In genomic region chr7:71601840-71602239, GRCh38 we compare ENCODE assay signal across 23 cellular contexts.
DNase-seq lines count a peak whose midpoint lies in the region; ATAC-seq and TF ChIP-seq lines count a peak whose summit lies in the region.
"Had no signal": no experiment of that assay in that cellular context is flagged by ENCODE, and none has a peak within 500 bp of the region (broad histone marks: within the 10 kb centered on the region; RNA-seq: fewer than 3 reads in every experiment).

No MANE protein-coding gene starts in this region.

- peaks cover 9% of the 10 kb centered on the region; the same call in 1 of the 2 replicates for H3K9me2 ChIP-seq in GM23338 (ENCODE audit: insufficient read depth)

- no peak overlapping the region for H2AK5ac ChIP-seq in neuronal stem cell (ENCODE audit: low read depth, low read length)

- H4K91ac ChIP-seq in neuronal stem cell (ENCODE audit: low read depth, low read length, poor library complexity), result no peak overlapping the region

- H2BK12ac ChIP-seq in neuronal stem cell (ENCODE audit: low read length), result no peak overlapping the region

- H3K4me3 ChIP-seq in GM23338, result no peak overlapping the region
- H3K4me3 ChIP-seq in ectodermal cell (ENCODE audit: insufficient read depth, low read depth, low read length), result no peak overlapping the region
- no peak overlapping the region for H3K4me3 ChIP-seq in neuronal stem cell (ENCODE audit: low read length in 2 of 2)
- H3K4me3 ChIP-seq: BLaER1 treated with 17β-estradiol and CSF1 and Interleukin-3, amounts not matched to agents 10 nM and 100 nM; SJSA1 had no signal

- H2BK5ac ChIP-seq in neuronal stem cell (ENCODE audit: low read length), result no peak overlapping the region

- H3K4me1 ChIP-seq in GM23338 (ENCODE audit: insufficient read depth) (no peaks in the 10 kb centered on the region), ectodermal cell (ENCODE audit: control insufficient read depth, insufficient read depth, low read length) (no peaks in the 10 kb centered on the region), neuronal stem cell (ENCODE audit: control insufficient read depth in 2 of 2, insufficient read depth in 1 of 2, low read depth in 1 of 2, low read length in 2 of 2) (peaks cover 0 to 12% of the 10 kb centered on the region in 2 donors)
- H3K4me1 ChIP-seq: BLaER1 treated with 17β-estradiol and CSF1 and Interleukin-3, amounts not matched to agents 10 nM and 100 nM; SJSA1 had no signal

- H4K8ac ChIP-seq in neuronal stem cell (ENCODE audit: low read depth, low read length), result no peak overlapping the region

- H3K9me3 ChIP-seq in ectodermal cell (ENCODE audit: control insufficient read depth, low read length) (no peaks in the 10 kb centered on the region), neuronal stem cell (replicated peaks in 1 of 2; ENCODE audit: control insufficient read depth in 2 of 2, insufficient read depth in 1 of 2, low read depth in 1 of 2, low read length in 2 of 2) (peaks cover 0 to 5% of the 10 kb centered on the region in 2 donors)
- H3K9me3 ChIP-seq: BLaER1 treated with 17β-estradiol and CSF1 and Interleukin-3, amounts not matched to agents 10 nM and 100 nM had no signal

- ATAC-seq in GM23338, result no peak
- ATAC-seq in GM19467 (IDR thresholded peaks at IDR 0.05; ENCODE audit: unreplicated experiment), result no peak
- ATAC-seq in HG03280 (IDR thresholded peaks at IDR 0.05; ENCODE audit: unreplicated experiment), result no peak
- ATAC-seq: Right ventricle myocardium inferior had no signal

- H3F3A ChIP-seq in GM23338 (replicated peaks; ENCODE audit: low read depth), result no peaks in the 10 kb centered on the region

- no peak overlapping the region for H2AFZ ChIP-seq in GM23338
- H2AFZ ChIP-seq in neuronal stem cell (ENCODE audit: low read length), result no peak overlapping the region

- no peak overlapping the region for H3K4me3 Mint-ChIP-seq in GM23338
- peak overlapping the region; percentile 26 for H3K4me3 Mint-ChIP-seq in glutamatergic neuron (ENCODE audit: unreplicated experiment)
- H3K4me3 Mint-ChIP-seq: CD4-positive, alpha-beta memory T cell had no signal

- H3K79me1 ChIP-seq in neuronal stem cell (ENCODE audit: low read depth, low read length), result no peaks in the 10 kb centered on the region

- DNase-seq in GM23338 (ENCODE audit: low spot score), result no peak
- DNase-seq in glutamatergic neuron, result peak; percentile 77
- DNase-seq in neuronal stem cell (ENCODE audit: low spot score), result no peak
- DNase-seq in NCI-H748 (lab: John Stamatoyannopoulos, UW; ENCODE audit: unreplicated experiment), result no peak
- DNase-seq: 8988T; CD4-positive, alpha-beta memory T cell; DMS153; GOT3; HCEC 1CT; Karpas-422; MV-4-11; NCI-H1105 treated with DMSO at 0.1 percent for 48 hours; NCI-H2081; NCI-H2171; NCI-H345; NCI-H524 treated with DMSO at 0.1 percent for 48 hours; OCI-M1 had no signal

- no peak overlapping the region for H2BK15ac ChIP-seq in neuronal stem cell (ENCODE audit: low read length)

- no peak overlapping the region for H3K14ac ChIP-seq in neuronal stem cell (ENCODE audit: low read length)

- peak overlapping the region; percentile 62 for H3K18ac ChIP-seq in neuronal stem cell (ENCODE audit: low read length)

- no peak overlapping the region for H3K23ac ChIP-seq in neuronal stem cell (ENCODE audit: low read depth, low read length, poor library complexity)

- H3K9ac ChIP-seq in neuronal stem cell (ENCODE audit: low read depth, low read length, poor library complexity), result no peak overlapping the region
- H3K9ac ChIP-seq: BLaER1 treated with 17β-estradiol and CSF1 and Interleukin-3, amounts not matched to agents 10 nM and 100 nM had no signal

- H3K4me1 Mint-ChIP-seq in GM23338, result no peaks in the 10 kb centered on the region
- peaks cover 22% of the 10 kb centered on the region for H3K4me1 Mint-ChIP-seq in glutamatergic neuron (ENCODE audit: low read depth, unreplicated experiment)
- H3K4me1 Mint-ChIP-seq: CD4-positive, alpha-beta memory T cell had no signal

- H3K36me3 ChIP-seq in GM23338 (ENCODE audit: insufficient read depth) (no peaks in the 10 kb centered on the region), ectodermal cell (ENCODE audit: control insufficient read depth, insufficient read depth, low read length) (no peaks in the 10 kb centered on the region), neuronal stem cell (replicated peaks in 1 of 2; ENCODE audit: control insufficient read depth in 2 of 2, insufficient read depth in 2 of 2, low read length in 2 of 2) (no peaks in the 10 kb centered on the region)
- H3K36me3 ChIP-seq: BLaER1 treated with 17β-estradiol and CSF1 and Interleukin-3, amounts not matched to agents 10 nM and 100 nM; SJSA1 had no signal

- H3K9me3 Mint-ChIP-seq in GM23338, result no peaks in the 10 kb centered on the region
- H3K9me3 Mint-ChIP-seq in glutamatergic neuron (ENCODE audit: unreplicated experiment), result peaks cover 10% of the 10 kb centered on the region

- TF ChIP-seq CTCF in GM23338 (conservative IDR thresholded peaks at IDR 0.05; ENCODE audit: low read depth in 2 of 2) (no peak), glutamatergic neuron (IDR thresholded peaks at IDR 0.05; ENCODE audit: partially characterized antibody, unreplicated experiment) (no peak)

- no peaks in the 10 kb centered on the region for H4K20me1 ChIP-seq in GM23338 (replicated peaks; ENCODE audit: insufficient read depth)
- H4K20me1 ChIP-seq: BLaER1 treated with 17β-estradiol and CSF1 and Interleukin-3, amounts not matched to agents 10 nM and 100 nM had no signal

- 0 out of 2 replicates have a peak overlapping the region, but pooled peaks have one; percentile 64 for H3K27ac ChIP-seq in GM23338 (ENCODE audit: low read depth)
- peak overlapping the region; percentile 6 for H3K27ac ChIP-seq in ectodermal cell (ENCODE audit: insufficient read depth, low read depth, low read length, poor library complexity, severe bottlenecking)
- no peak overlapping the region for H3K27ac ChIP-seq in neuronal stem cell (replicated peaks; ENCODE audit: low read length)
- H3K27ac ChIP-seq: BLaER1 treated with 17β-estradiol and CSF1 and Interleukin-3, amounts not matched to agents 10 nM and 100 nM; SJSA1 had no signal

- no peak overlapping the region for H2BK120ac ChIP-seq in neuronal stem cell (ENCODE audit: low read depth, low read length)

- H3K27ac Mint-ChIP-seq in GM23338 (no peak overlapping the region), glutamatergic neuron (ENCODE audit: unreplicated experiment) (peak overlapping the region; percentile 92)
- H3K27ac Mint-ChIP-seq: CD4-positive, alpha-beta memory T cell had no signal

- H3K36me3 Mint-ChIP-seq in GM23338 (ENCODE audit: low read depth), result peaks cover under 1% of the 10 kb centered on the region; the same call in 1 of the 3 replicates
- H3K36me3 Mint-ChIP-seq in glutamatergic neuron (ENCODE audit: unreplicated experiment), result no peaks in the 10 kb centered on the region
- H3K36me3 Mint-ChIP-seq: CD4-positive, alpha-beta memory T cell had no signal

- H3K79me2 ChIP-seq in GM23338 (replicated peaks; ENCODE audit: insufficient read depth), result no peaks in the 10 kb centered on the region

- 84 to 89% methylated on average over 6 of the region's 6 CpGs for WGBS in ectodermal cell, 2 experiments
- no CpG with 5 or more reads among the region's 6 CpGs for WGBS in neuronal stem cell (ENCODE audit: extremely low coverage in 2 of 2, insufficient read length in 2 of 2, insufficient replicate concordance in 1 of 2), 2 donors

- peaks cover 6% of the 10 kb centered on the region for H3K27me3 Mint-ChIP-seq in GM23338 (ENCODE audit: insufficient read depth, low read depth, poor library complexity)
- H3K27me3 Mint-ChIP-seq in glutamatergic neuron (ENCODE audit: unreplicated experiment), result peaks cover 2% of the 10 kb centered on the region
- H3K27me3 Mint-ChIP-seq: CD4-positive, alpha-beta memory T cell had no signal

- H3K4ac ChIP-seq in neuronal stem cell (ENCODE audit: low read length), result no peak overlapping the region

- H3K27me3 ChIP-seq in GM23338 (ENCODE audit: insufficient read depth), result no peaks in the 10 kb centered on the region
- H3K27me3 ChIP-seq in ectodermal cell (ENCODE audit: control insufficient read depth, insufficient read depth, low read length, poor library complexity, severe bottlenecking), result no peaks in the 10 kb centered on the region
- H3K27me3 ChIP-seq in neuronal stem cell (ENCODE audit: control insufficient read depth in 3 of 3, insufficient read depth in 3 of 3, low read depth in 1 of 3, low read length in 3 of 3), result no peaks in the 10 kb centered on the region
- H3K27me3 ChIP-seq: BLaER1 treated with 17β-estradiol and CSF1 and Interleukin-3, amounts not matched to agents 10 nM and 100 nM; SJSA1 had no signal

- H3K4me2 ChIP-seq in GM23338 (no peak overlapping the region), neuronal stem cell (ENCODE audit: insufficient read depth, low read length, poor library complexity, severe bottlenecking) (no peak overlapping the region)
- H3K4me2 ChIP-seq: BLaER1 treated with 17β-estradiol and CSF1 and Interleukin-3, amounts not matched to agents 10 nM and 100 nM had no signal

TF ChIP-seq in GM23338, 12 proteins besides CTCF, POLR2A, EP300 and RAD21 (continues in another document):
- TF ChIP-seq JUNB (IDR thresholded peaks at IDR 0.05; ENCODE audit: unreplicated experiment), result no peak
- no peak for TF ChIP-seq EZH2phosphoT487 (IDR thresholded peaks at IDR 0.05; ENCODE audit: unreplicated experiment)
- TF ChIP-seq CREB1 (CRISPR knock-in tag; IDR thresholded peaks at IDR 0.05; ENCODE audit: low read depth), result no peak
- TF ChIP-seq NANOG (IDR thresholded peaks at IDR 0.05; ENCODE audit: borderline replicate concordance), result no peak
